Comparison of ENCODE assay signal across 8 cellular contexts in the genomic region with DNA sequence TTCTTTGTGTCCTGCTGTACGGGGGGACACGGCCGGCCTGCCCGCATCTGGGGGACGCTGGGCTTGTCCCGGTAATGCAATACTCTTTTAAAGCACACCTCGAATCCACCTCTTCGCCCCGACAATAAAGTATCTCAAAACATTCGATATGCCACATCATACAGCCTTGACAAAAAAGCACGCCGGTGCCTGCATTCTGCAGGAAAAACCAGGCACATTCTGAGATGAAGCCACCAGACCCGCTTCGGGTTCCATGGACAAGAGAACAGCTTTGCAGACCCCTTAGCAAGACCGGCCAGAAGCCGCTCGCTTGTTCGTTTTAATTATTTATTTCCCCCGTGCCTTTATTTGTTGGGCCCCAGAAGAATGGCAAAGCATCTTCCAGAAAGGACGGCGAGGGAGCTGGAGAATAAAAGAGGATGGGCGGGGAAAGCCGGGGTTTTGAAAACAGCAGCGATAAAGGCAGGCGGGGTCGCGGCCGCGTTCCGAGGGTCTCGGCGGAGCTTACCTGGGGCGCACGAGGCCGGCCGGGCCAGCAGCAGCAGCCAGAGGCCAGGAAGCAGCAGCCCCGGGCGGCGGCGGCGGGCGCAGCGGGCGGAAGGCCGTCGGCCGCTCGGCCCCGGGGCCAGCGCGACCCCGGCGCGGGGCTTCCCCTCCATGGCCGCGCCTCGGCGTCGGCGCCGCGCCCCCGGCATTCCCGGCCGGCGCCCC. TPM values are rescaled to one million over a fixed set of nuclear protein-coding genes. Genes with fewer than 3 reads are reported as not detected.
DNase-seq lines count a peak whose midpoint lies in the region; ATAC-seq and TF ChIP-seq lines count a peak whose summit lies in the region.

No MANE protein-coding gene starts in this region.

- intact Hi-C loops in sigmoid colon (cut with DNase I): loop anchor here (5.0 kb wide), 1 partner anchor 93 kb away; no protein-coding TSS in a partner anchor

- H3K4me1 ChIP-seq in CD4-positive, CD25-positive, alpha-beta regulatory T cell (ENCODE audit: control insufficient read depth, insufficient read depth, low read length, poor library complexity, severe bottlenecking): peaks cover 11% of the 10 kb centered on the region
- H3K4me1 ChIP-seq in gastroesophageal sphincter: peaks cover 0 to 22% (median 12%) of the 10 kb centered on the region in 3 donors
- H3K4me1 ChIP-seq in sigmoid colon: peaks cover 0 to 21% (median 17%) of the 10 kb centered on the region in 4 donors

- TF ChIP-seq CTCF in WERI-Rb-1 (IDR thresholded peaks at IDR 0.05; ENCODE audit: low read depth, low read length) (no peak), gastroesophageal sphincter (IDR thresholded peaks at IDR 0.05) (no peak), sigmoid colon (IDR thresholded peaks at IDR 0.05) (no peak)

- no peak for DNase-seq in CD4-positive, CD25-positive, alpha-beta regulatory T cell
- DNase-seq in WERI-Rb-1: peak; percentile 19
- DNase-seq in sigmoid colon: no peak
- DNase-seq in cerebellar cortex (ENCODE audit: low spot score): no peak
- no peak for DNase-seq in DMS153 (lab: John Stamatoyannopoulos, UW)

- TF ChIP-seq EP300 in gastroesophageal sphincter (IDR thresholded peaks at IDR 0.05): no peak
- TF ChIP-seq EP300 in sigmoid colon (IDR thresholded peaks at IDR 0.05): no peak

- 0 to 1% methylated on average over 25 to 31 of the region's 66 CpGs for WGBS in gastroesophageal sphincter (ENCODE audit: low coverage in 1 of 2), 2 donors
- WGBS in sigmoid colon, 2 donors: 0 to 1% methylated on average over 66 of the region's 66 CpGs

- no peak for ATAC-seq in CD4-positive, CD25-positive, alpha-beta regulatory T cell (ENCODE audit: low read depth in 2 of 2)
- peak; percentile 28 for ATAC-seq in GM19328 (IDR thresholded peaks at IDR 0.05; ENCODE audit: unreplicated experiment)
- ATAC-seq in HG03442 (IDR thresholded peaks at IDR 0.05; ENCODE audit: unreplicated experiment): peak; percentile 20
- ATAC-seq in gastroesophageal sphincter: peak; percentile 30

- H3K36me3 Mint-ChIP-seq in CD4-positive, CD25-positive, alpha-beta regulatory T cell: no peaks in the 10 kb centered on the region

- H3K27ac Mint-ChIP-seq in CD4-positive, CD25-positive, alpha-beta regulatory T cell: peak overlapping the region; percentile 39 to 82 (median 60)

- H3K27me3 ChIP-seq in CD4-positive, CD25-positive, alpha-beta regulatory T cell (ENCODE audit: control insufficient read depth, insufficient read depth, low read length): peaks cover 40% of the 10 kb centered on the region
- H3K27me3 ChIP-seq in WERI-Rb-1 (ENCODE audit: insufficient read depth, low read depth, severe bottlenecking): no peaks in the 10 kb centered on the region
- H3K27me3 ChIP-seq in gastroesophageal sphincter: no peaks in the 10 kb centered on the region
- H3K27me3 ChIP-seq in sigmoid colon: no peaks in the 10 kb centered on the region

- peaks cover 0 to 5% (median 0%) of the 10 kb centered on the region in 7 donors for H3K9me3 Mint-ChIP-seq in CD4-positive, CD25-positive, alpha-beta regulatory T cell

- peaks cover 0 to 14% (median 11%) of the 10 kb centered on the region in 4 donors for H3K4me1 Mint-ChIP-seq in CD4-positive, CD25-positive, alpha-beta regulatory T cell

- TF ChIP-seq POLR2A in gastroesophageal sphincter (IDR thresholded peaks at IDR 0.05) (no peak), sigmoid colon (IDR thresholded peaks at IDR 0.05) (no peak)

- H3K4me3 Mint-ChIP-seq in CD4-positive, CD25-positive, alpha-beta regulatory T cell: peak overlapping the region; percentile 78 to 93 (median 90)

- peaks cover 45% of the 10 kb centered on the region for H3K27me3 Mint-ChIP-seq in CD4-positive, CD25-positive, alpha-beta regulatory T cell

- no peak overlapping the region for H3K27ac ChIP-seq in CD4-positive, CD25-positive, alpha-beta regulatory T cell (ENCODE audit: insufficient read depth, low read length, poor library complexity, severe bottlenecking)
- H3K27ac ChIP-seq in WERI-Rb-1 (peak overlapping the region; percentile 72), gastroesophageal sphincter (peak overlapping the region in 1 of 4 donors; percentile 64), sigmoid colon (peak overlapping the region in 1 of 4 donors; percentile 22)

- peak overlapping the region; percentile 37 for H3K4me3 ChIP-seq in CD4-positive, CD25-positive, alpha-beta regulatory T cell (ENCODE audit: low read depth, low read length)
- H3K4me3 ChIP-seq in WERI-Rb-1 (ENCODE audit: low read depth, low read length) (peak overlapping the region; percentile 90), gastroesophageal sphincter (peak overlapping the region; percentile 20 to 68), sigmoid colon (peak overlapping the region; percentile 43 to 71 (median 56))

- no peaks in the 10 kb centered on the region for H3K9me3 ChIP-seq in CD4-positive, CD25-positive, alpha-beta regulatory T cell (ENCODE audit: control insufficient read depth in 2 of 2, low read length in 2 of 2)
- H3K9me3 ChIP-seq in WERI-Rb-1 (ENCODE audit: severe bottlenecking) (no peaks in the 10 kb centered on the region), gastroesophageal sphincter (no peaks in the 10 kb centered on the region), sigmoid colon (no peaks in the 10 kb centered on the region)

- no peaks in the 10 kb centered on the region for H3K36me3 ChIP-seq in CD4-positive, CD25-positive, alpha-beta regulatory T cell (ENCODE audit: control insufficient read depth, insufficient read depth, low read length)
- no peaks in the 10 kb centered on the region for H3K36me3 ChIP-seq in WERI-Rb-1
- H3K36me3 ChIP-seq in gastroesophageal sphincter: no peaks in the 10 kb centered on the region
- H3K36me3 ChIP-seq in sigmoid colon: no peaks in the 10 kb centered on the region

RNA-seq across cellular contexts. Expression of a gene that starts 0.5 kb away (rescaled TPM):
- total RNA-seq in CD4-positive, CD25-positive, alpha-beta regulatory T cell: 0.10 TPM
- not detected for polyA plus RNA-seq in CD4-positive, CD25-positive, alpha-beta regulatory T cell
- total RNA-seq in gastroesophageal sphincter (1 to 10 TPM in 3 of 4 donors, under 1 TPM in 1; 0.93 to 3.8 (median 2.0) TPM), sigmoid colon (1 to 10 TPM; 1.1 to 3.0 (median 1.2) TPM)
- polyA plus RNA-seq in sigmoid colon: under 1 TPM; under 0.01 to 0.90 (median 0.23) TPM

RNA-seq across cellular contexts. Expression of a gene that starts 55.1 kb away (rescaled TPM):
- total RNA-seq in CD4-positive, CD25-positive, alpha-beta regulatory T cell: 1.4 TPM
- under 1 TPM in 3 of 4 donors, not detected in 1; 0.25 to 0.86 (median 0.64) TPM for polyA plus RNA-seq in CD4-positive, CD25-positive, alpha-beta regulatory T cell
- total RNA-seq in gastroesophageal sphincter: 10 to 100 TPM in 2 of 4 donors, 1 to 10 TPM in 2; 7.3 to 12.4 (median 10.2) TPM
- 10 to 100 TPM; 11.8 to 27.7 (median 17.0) TPM for total RNA-seq in sigmoid colon
- 1 to 10 TPM in 1 of 3 donors, under 1 TPM in 1, not detected in 1; 0.92 to 1.9 TPM for polyA plus RNA-seq in sigmoid colon

Comparison
In these comparisons a context has a peak if more than half of its experiments do, and no peak if none do; other contexts are left out.
1. ATAC-seq: peak in GM19328 (single experiment), HG03442 (single experiment) and gastroesophageal sphincter (single experiment); none in CD4-positive, CD25-positive, alpha-beta regulatory T cell (0 of 2).
2. H3K4me3 ChIP-seq: peak in every context shown above with its lines; median percentile 90 in WERI-Rb-1; 56 in sigmoid colon; 44 in gastroesophageal sphincter; 37 in CD4-positive, CD25-positive, alpha-beta regulatory T cell.